24 cellular contexts compared by ENCODE assay signal in genomic region chr7:157643525-157643970, GRCh38.
"Had no signal": no experiment of that assay in that cellular context is flagged by ENCODE, and none has a peak within 500 bp of the region (broad histone marks: within the 10 kb centered on the region; RNA-seq: fewer than 3 reads in every experiment).

No MANE protein-coding gene starts in this region.

- H3K4me3 ChIP-seq: coronary artery, neural progenitor cell, psoas muscle, spleen, stomach, vagina had no signal

- H3K27me3 ChIP-seq: foreskin keratinocyte, neural progenitor cell, stomach, vagina had no signal

- H3K79me2 ChIP-seq: parathyroid adenoma had no signal

- H3K9ac ChIP-seq: neural progenitor cell, parathyroid adenoma had no signal

- H3K4me2 ChIP-seq: neural progenitor cell had no signal

- H3K27ac ChIP-seq: coronary artery, foreskin keratinocyte, neural progenitor cell, parathyroid adenoma, psoas muscle, spleen, stomach, vagina had no signal

- H3K4me1 ChIP-seq: foreskin keratinocyte, neural progenitor cell, parathyroid adenoma, psoas muscle, spleen, stomach, vagina had no signal

- ATAC-seq: foreskin keratinocyte; left colon; left ventricle myocardium superior; naive thymus-derived CD4-positive, alpha-beta T cell; psoas muscle; sciatic nerve had no signal

- H2AFZ ChIP-seq: neural progenitor cell, parathyroid adenoma had no signal

- DNase-seq: effector CD4-positive, alpha-beta T cell; endodermal cell; erythroblast; foreskin keratinocyte; immature natural killer cell; left colon; left ventricle myocardium superior; mesendoderm; naive thymus-derived CD4-positive, alpha-beta T cell; occipital lobe; psoas muscle; retina; spleen; stimulated activated CD4-positive, alpha-beta T cell treated with anti-CD3 and anti-CD28 coated beads, Interleukin-15, amount 100 ng/mL, for 24 hours; stimulated activated CD4-positive, alpha-beta T cell treated with anti-CD3 and anti-CD28 coated beads, Interleukin-2, amount 100 ng/mL, for 24 hours; stimulated activated CD4-positive, alpha-beta T cell treated with anti-CD3 and anti-CD28 coated beads, Interleukin-4, amount 100 ng/mL, for 4 hours; stimulated activated naive CD4-positive, alpha-beta T cell; stomach; substantia nigra had no signal

- H3K36me3 ChIP-seq: spleen, stomach, vagina had no signal
